Comparison of ENCODE assay signal across 8 cellular contexts in the genomic region with DNA sequence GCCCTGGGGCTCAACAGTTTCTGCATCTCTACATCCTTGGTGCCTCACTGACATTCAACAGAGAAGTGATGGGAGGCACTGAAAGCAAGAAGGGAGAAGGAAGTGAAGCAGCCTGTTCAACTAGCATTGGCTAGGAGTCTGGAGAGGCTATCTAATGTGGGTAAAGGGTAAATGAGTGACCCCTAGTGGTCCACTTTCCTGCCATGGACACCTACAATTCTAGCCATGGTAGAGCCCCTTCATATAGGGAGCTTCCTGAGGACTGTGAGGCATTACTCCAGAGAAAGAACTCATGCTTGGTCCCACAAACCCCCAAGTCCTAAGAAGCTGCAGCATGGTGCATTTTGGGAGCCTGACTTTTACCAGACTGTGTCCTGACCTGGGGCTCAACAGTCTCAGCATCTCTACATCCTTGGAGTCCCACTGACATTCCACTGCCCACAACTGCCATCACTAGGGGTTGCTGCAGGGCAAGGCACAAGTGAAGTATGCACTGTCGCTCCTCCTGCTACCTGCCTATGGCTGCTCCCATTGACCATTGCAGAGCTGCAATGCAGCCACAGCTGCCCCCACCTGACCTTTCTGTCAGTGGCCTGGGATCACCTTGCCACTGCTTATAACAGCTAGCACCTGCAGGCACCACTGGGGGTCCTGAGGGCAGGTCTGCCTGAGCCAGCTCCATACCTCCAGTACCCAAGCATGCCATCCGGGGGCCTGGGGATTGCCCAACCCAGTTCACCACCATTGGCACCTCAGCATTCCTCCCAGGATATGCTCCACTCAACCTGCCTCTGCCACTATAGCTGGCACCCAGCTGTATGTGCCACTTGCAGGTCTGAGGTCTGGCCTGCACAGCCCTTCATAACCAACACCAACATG. TPM values are rescaled to one million over a fixed set of nuclear protein-coding genes. Genes with fewer than 3 reads are reported as not detected.
DNase-seq lines count a peak whose midpoint lies in the region; ATAC-seq and TF ChIP-seq lines count a peak whose summit lies in the region.

No MANE protein-coding gene starts in this region.

- no peak overlapping the region for H4K91ac ChIP-seq in mesenchymal stem cell (ENCODE audit: low read length)

- no peaks in the 10 kb centered on the region for H3K36me3 ChIP-seq in mesenchymal stem cell (ENCODE audit: control insufficient read depth in 1 of 2, insufficient read depth in 2 of 2, low read depth in 1 of 2, low read length in 2 of 2)
- H3K36me3 ChIP-seq in Peyer's patch, result no peaks in the 10 kb centered on the region

- no peaks in the 10 kb centered on the region for H3K4me1 ChIP-seq in mesenchymal stem cell (ENCODE audit: control insufficient read depth, insufficient read depth, low read depth, low read length)
- no peaks in the 10 kb centered on the region for H3K4me1 ChIP-seq in Peyer's patch

- no peak overlapping the region for H2AK5ac ChIP-seq in mesenchymal stem cell (ENCODE audit: low read length, severe bottlenecking)

- no peak overlapping the region for H2BK5ac ChIP-seq in mesenchymal stem cell (ENCODE audit: low read depth, low read length, poor library complexity, severe bottlenecking)

- ATAC-seq in HG03378 (IDR thresholded peaks at IDR 0.05; ENCODE audit: unreplicated experiment), result peak; percentile 46
- ATAC-seq in activated T-helper 17 cell treated with anti-CD3 and anti-CD28 coated beads, Interleukin-2, amount 50 U/mL, for 72 hours (replicated peaks), result peak; percentile 22
- peak; percentile 58 for ATAC-seq in left colon
- no peak for ATAC-seq in HG03520 (IDR thresholded peaks at IDR 0.05; ENCODE audit: unreplicated experiment)

- no peak overlapping the region for H3K27ac Mint-ChIP-seq in activated T-helper 17 cell treated with anti-CD3 and anti-CD28 coated beads, Interleukin-2, amount 50 U/mL, for 72 hours

- peak overlapping the region in 1 of 2 experiments; percentile 80 for H3K14ac ChIP-seq in mesenchymal stem cell (ENCODE audit: low read length in 2 of 2)

- intact Hi-C loops in left colon (cut with DNase I, micrococcal nuclease), result no loop called here

- H3K4me3 ChIP-seq in GM12864 (ENCODE audit: low read depth, low read length) (no peak overlapping the region), mesenchymal stem cell (ENCODE audit: insufficient read depth in 1 of 2, low read depth in 1 of 2, low read length in 2 of 2) (no peak overlapping the region), Peyer's patch (no peak overlapping the region)

- H3K4me2 ChIP-seq in mesenchymal stem cell (ENCODE audit: low read length, poor library complexity, severe bottlenecking), result no peak overlapping the region

- no peak overlapping the region for H2BK120ac ChIP-seq in mesenchymal stem cell (ENCODE audit: low read depth, low read length)

- 85% methylated on average over 2 of the region's 2 CpGs for WGBS in mesenchymal stem cell

- H3K4me1 Mint-ChIP-seq in activated T-helper 17 cell treated with anti-CD3 and anti-CD28 coated beads, Interleukin-2, amount 50 U/mL, for 72 hours, result peaks cover 17% of the 10 kb centered on the region

- no peaks in the 10 kb centered on the region for H3K36me3 Mint-ChIP-seq in activated T-helper 17 cell treated with anti-CD3 and anti-CD28 coated beads, Interleukin-2, amount 50 U/mL, for 72 hours (ENCODE audit: low read depth)

- H4K8ac ChIP-seq in mesenchymal stem cell (ENCODE audit: low read length), result no peak overlapping the region

- H3K27me3 ChIP-seq in mesenchymal stem cell (ENCODE audit: control insufficient read depth in 1 of 2, insufficient read depth in 1 of 2, low read length in 2 of 2) (no peaks in the 10 kb centered on the region), Peyer's patch (no peaks in the 10 kb centered on the region)

- H2BK15ac ChIP-seq in mesenchymal stem cell (ENCODE audit: low read depth, poor library complexity, severe bottlenecking), result no peak overlapping the region

- H3K23ac ChIP-seq in mesenchymal stem cell (ENCODE audit: low read length in 2 of 2), result no peak overlapping the region

- no peak overlapping the region for H2AFZ ChIP-seq in mesenchymal stem cell (ENCODE audit: low read depth, low read length)

- H2BK12ac ChIP-seq in mesenchymal stem cell (ENCODE audit: low read length in 2 of 2), result no peak overlapping the region

- DNase-seq in GM12864 (ENCODE audit: low read depth), result no peak
- DNase-seq in left colon, result no peak
- no peak for DNase-seq in mesenchymal stem cell
- DNase-seq in C1 segment of cervical spinal cord (lab: John Stamatoyannopoulos, UW), result no peak
- no peak for DNase-seq in Peyer's patch

- H3K27ac ChIP-seq in mesenchymal stem cell (ENCODE audit: low read length, poor library complexity, severe bottlenecking), result no peak overlapping the region
- H3K27ac ChIP-seq in Peyer's patch, result no peak overlapping the region

- H3K9ac ChIP-seq in mesenchymal stem cell (ENCODE audit: low read length), result no peak overlapping the region

- peaks cover 11% of the 10 kb centered on the region for H3K9me3 Mint-ChIP-seq in activated T-helper 17 cell treated with anti-CD3 and anti-CD28 coated beads, Interleukin-2, amount 50 U/mL, for 72 hours

- H3K27me3 Mint-ChIP-seq in activated T-helper 17 cell treated with anti-CD3 and anti-CD28 coated beads, Interleukin-2, amount 50 U/mL, for 72 hours, result no peaks in the 10 kb centered on the region

- no peak overlapping the region for H3K4me3 Mint-ChIP-seq in activated T-helper 17 cell treated with anti-CD3 and anti-CD28 coated beads, Interleukin-2, amount 50 U/mL, for 72 hours

- peak; percentile 30 for TF ChIP-seq CTCF in GM12864 (IDR thresholded peaks at IDR 0.05; ENCODE audit: low read depth, low read length, missing control alignments)
- peak in 2 of 6 experiments; percentile 11 to 34 for TF ChIP-seq CTCF in Peyer's patch (IDR thresholded peaks at IDR 0.05)

- no peak overlapping the region for H3K18ac ChIP-seq in mesenchymal stem cell (ENCODE audit: low read depth in 1 of 2, low read length in 2 of 2)

- H3K4ac ChIP-seq in mesenchymal stem cell (ENCODE audit: low read depth in 1 of 2, low read length in 2 of 2), result no peak overlapping the region

- H3K79me1 ChIP-seq in mesenchymal stem cell (replicated peaks; ENCODE audit: low read length, poor library complexity, severe bottlenecking), result no peaks in the 10 kb centered on the region

- H3K9me3 ChIP-seq in mesenchymal stem cell (ENCODE audit: control insufficient read depth, low read length), result peaks cover 17% of the 10 kb centered on the region
- H3K9me3 ChIP-seq in Peyer's patch, result no peaks in the 10 kb centered on the region

- no peak for TF ChIP-seq POLR2A in Peyer's patch (IDR thresholded peaks at IDR 0.05)

RNA-seq across cellular contexts. Expression of a gene that starts 44.1 kb away (rescaled TPM):
- 100 to 1,000 TPM; 151 to 222 TPM for total RNA-seq in activated T-helper 17 cell treated with anti-CD3 and anti-CD28 coated beads, Interleukin-2, amount 50 U/mL, for 72 hours
- 10 to 100 TPM; 27.2 to 35.5 TPM for total RNA-seq in left colon
- 14.4 TPM for polyA plus RNA-seq in mesenchymal stem cell (2013, experiment 1 of 2)
- polyA plus RNA-seq in mesenchymal stem cell (2013, experiment 2 of 2), result 14.4 TPM
- 10 to 100 TPM; 25.6 to 75.1 (median 55.4) TPM for total RNA-seq in Peyer's patch
